In the genomic region with DNA sequence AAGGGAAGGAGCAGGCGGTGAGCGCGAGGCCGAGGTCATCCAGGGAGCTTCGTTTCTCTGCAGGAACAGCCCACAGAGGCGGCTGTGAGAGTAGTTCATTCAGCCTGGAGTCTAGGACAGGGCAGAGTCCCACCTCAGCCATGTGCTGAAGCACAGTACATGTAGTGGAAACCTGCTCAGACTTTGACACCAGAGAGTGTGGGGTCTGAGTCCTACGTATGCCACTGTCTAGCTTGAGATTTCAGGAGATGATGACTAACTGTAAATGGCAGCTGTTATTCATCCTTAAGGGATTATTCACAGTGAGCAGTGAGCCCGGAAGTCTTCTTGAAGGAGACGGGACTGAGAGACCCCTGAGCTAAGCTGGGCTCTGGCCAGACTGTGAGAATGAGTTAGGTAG, we compare ENCODE assay signal across 1 cellular context.
TF ChIP-seq lines count a peak whose summit lies in the region.

No MANE protein-coding gene starts in this region.

TF ChIP-seq in GM23338, 12 proteins besides CTCF, POLR2A, EP300 and RAD21 (continued from another document):
- TF ChIP-seq, protein P1, sequence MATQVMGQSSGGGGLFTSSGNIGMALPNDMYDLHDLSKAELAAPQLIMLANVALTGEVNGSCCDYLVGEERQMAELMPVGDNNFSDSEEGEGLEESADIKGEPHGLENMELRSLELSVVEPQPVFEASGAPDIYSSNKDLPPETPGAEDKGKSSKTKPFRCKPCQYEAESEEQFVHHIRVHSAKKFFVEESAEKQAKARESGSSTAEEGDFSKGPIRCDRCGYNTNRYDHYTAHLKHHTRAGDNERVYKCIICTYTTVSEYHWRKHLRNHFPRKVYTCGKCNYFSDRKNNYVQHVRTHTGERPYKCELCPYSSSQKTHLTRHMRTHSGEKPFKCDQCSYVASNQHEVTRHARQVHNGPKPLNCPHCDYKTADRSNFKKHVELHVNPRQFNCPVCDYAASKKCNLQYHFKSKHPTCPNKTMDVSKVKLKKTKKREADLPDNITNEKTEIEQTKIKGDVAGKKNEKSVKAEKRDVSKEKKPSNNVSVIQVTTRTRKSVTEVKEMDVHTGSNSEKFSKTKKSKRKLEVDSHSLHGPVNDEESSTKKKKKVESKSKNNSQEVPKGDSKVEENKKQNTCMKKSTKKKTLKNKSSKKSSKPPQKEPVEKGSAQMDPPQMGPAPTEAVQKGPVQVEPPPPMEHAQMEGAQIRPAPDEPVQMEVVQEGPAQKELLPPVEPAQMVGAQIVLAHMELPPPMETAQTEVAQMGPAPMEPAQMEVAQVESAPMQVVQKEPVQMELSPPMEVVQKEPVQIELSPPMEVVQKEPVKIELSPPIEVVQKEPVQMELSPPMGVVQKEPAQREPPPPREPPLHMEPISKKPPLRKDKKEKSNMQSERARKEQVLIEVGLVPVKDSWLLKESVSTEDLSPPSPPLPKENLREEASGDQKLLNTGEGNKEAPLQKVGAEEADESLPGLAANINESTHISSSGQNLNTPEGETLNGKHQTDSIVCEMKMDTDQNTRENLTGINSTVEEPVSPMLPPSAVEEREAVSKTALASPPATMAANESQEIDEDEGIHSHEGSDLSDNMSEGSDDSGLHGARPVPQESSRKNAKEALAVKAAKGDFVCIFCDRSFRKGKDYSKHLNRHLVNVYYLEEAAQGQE (IDR thresholded peaks at IDR 0.05; ENCODE audit: unreplicated experiment) = no peak
- no peak for TF ChIP-seq EZH2phosphoT487 (IDR thresholded peaks at IDR 0.05; ENCODE audit: unreplicated experiment)
- no peak for TF ChIP-seq ZNF331 (CRISPR knock-in tag; IDR thresholded peaks at IDR 0.05; ENCODE audit: low read depth)
